7 cellular contexts compared by ENCODE assay signal in the genomic region with DNA sequence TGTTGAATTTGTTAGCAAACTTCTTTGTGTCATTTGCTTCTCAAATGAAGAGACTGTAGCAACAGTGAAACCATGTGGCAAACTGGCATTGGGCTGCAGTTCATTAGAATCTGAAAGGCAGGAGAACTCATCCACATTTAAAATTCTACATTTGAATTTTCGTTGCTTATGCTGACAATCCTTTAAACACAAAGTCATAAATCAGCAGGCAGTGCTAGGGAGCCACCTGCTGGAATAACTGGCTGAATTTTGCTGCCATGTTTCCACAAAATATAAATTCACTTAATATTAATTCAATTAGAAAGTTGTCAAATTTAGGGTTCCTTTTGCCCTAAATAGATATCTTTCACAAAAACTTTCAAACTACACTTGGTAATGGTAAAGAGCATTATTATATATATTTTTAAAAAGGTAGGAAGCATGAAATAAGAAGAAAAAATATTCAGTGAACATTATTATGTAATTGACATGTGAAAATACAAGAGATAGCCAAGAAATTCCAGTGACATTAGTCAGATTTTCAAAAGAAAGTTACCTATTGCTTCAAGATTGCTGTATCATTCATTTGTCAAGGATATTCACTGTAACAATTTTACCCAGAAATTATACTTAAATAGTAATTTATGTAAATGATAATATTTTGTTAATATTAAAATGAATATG.
DNase-seq lines count a peak whose midpoint lies in the region; ATAC-seq and TF ChIP-seq lines count a peak whose summit lies in the region.

No MANE protein-coding gene starts in this region.

- H3K4me3 ChIP-seq in HCT116 (replicated peaks in 1 of 2; ENCODE audit: low read depth in 1 of 2, low read length in 2 of 2) (no peak overlapping the region), OCI-LY3 (ENCODE audit: low read length) (no peak overlapping the region), fibroblast of pulmonary artery (replicated peaks; ENCODE audit: low read depth, low read length) (no peak overlapping the region)

- BruUV-seq in HCT116 (replicated peaks; lab: Mats Ljungman, UMichigan): no TSS peak

- CTCF ChIA-PET in HCT116 (lab: Charles Lee): no interaction called here

- H3K27ac ChIP-seq in HCT116 (ENCODE audit: low read depth, low read length) (no peak overlapping the region), OCI-LY3 (ENCODE audit: low read length) (no peak overlapping the region)

- H4K20me1 ChIP-seq in HCT116 (ENCODE audit: insufficient read depth) (no peaks in the 10 kb centered on the region), OCI-LY3 (ENCODE audit: insufficient read depth, low read length) (no peaks in the 10 kb centered on the region)

- ATAC-seq in HCT116: no peak
- ATAC-seq in activated CD4-positive, CD25-positive, alpha-beta regulatory T cell treated with anti-CD3 and anti-CD28 coated beads, Interleukin-2, amount 50 U/mL, for 24 hours: no peak

- H3K4me2 ChIP-seq in HCT116 (ENCODE audit: low read length) (no peak overlapping the region), OCI-LY3 (ENCODE audit: low read length) (no peak overlapping the region)

- H3K36me3 ChIP-seq in HCT116 (ENCODE audit: control insufficient read depth in 1 of 2, insufficient read depth in 2 of 2, low read length in 2 of 2): no peaks in the 10 kb centered on the region
- H3K36me3 ChIP-seq in OCI-LY3 (replicated peaks; ENCODE audit: low read depth, low read length): no peaks in the 10 kb centered on the region

- H2AFZ ChIP-seq in HCT116 (ENCODE audit: low read depth, low read length, poor library complexity, severe bottlenecking) (no peak overlapping the region), OCI-LY3 (ENCODE audit: low read depth, low read length) (no peak overlapping the region)

- no peak for DNase-seq in HCT116 (ENCODE audit: low read depth, low spot score)
- DNase-seq in fibroblast of pulmonary artery (ENCODE audit: low read depth): peak; percentile 35
- peak; percentile 22 for DNase-seq in putamen (ENCODE audit: low spot score)
- no peak for DNase-seq in NCI-H146 (lab: John Stamatoyannopoulos, UW)
- no peak for DNase-seq in stimulated activated naive CD4-positive, alpha-beta T cell (lab: John Stamatoyannopoulos, UW)

- RAD21 ChIA-PET in HCT116 (lab: Charles Lee; ENCODE audit: low non-redundant PET in 1 of 2, low total read pairs in 2 of 2, uncharacterized antibody in 2 of 2, unreplicated experiment in 2 of 2): no interaction called here

- POLR2A ChIA-PET in HCT116 (lab: Charles Lee): no interaction called here

- no peak for TF ChIP-seq POLR2A in HCT116 (IDR thresholded peaks at IDR 0.05; ENCODE audit: borderline replicate concordance, extremely low read depth, insufficient read depth, insufficient read length)

- no peaks in the 10 kb centered on the region for H3K9me2 ChIP-seq in HCT116 (ENCODE audit: insufficient read depth)

- no peak overlapping the region for H3K9ac ChIP-seq in HCT116 (ENCODE audit: low read length)
- H3K9ac ChIP-seq in OCI-LY3 (ENCODE audit: low read length): no peak overlapping the region

- H3K79me2 ChIP-seq in HCT116 (ENCODE audit: insufficient read depth, low read length) (no peaks in the 10 kb centered on the region), OCI-LY3 (ENCODE audit: low read length) (no peaks in the 10 kb centered on the region)

- TF ChIP-seq RAD21 in HCT116 (IDR thresholded peaks at IDR 0.05; ENCODE audit: low read depth): peak; percentile 36

- intact Hi-C loops in HCT116 (cut with micrococcal nuclease): no loop called here

- H3K4me1 ChIP-seq in HCT116 (ENCODE audit: control insufficient read depth in 1 of 2, insufficient read depth in 2 of 2, low read length in 2 of 2) (no peaks in the 10 kb centered on the region), OCI-LY3 (ENCODE audit: low read length) (no peaks in the 10 kb centered on the region)

- H3K9me3 ChIP-seq in HCT116 (ENCODE audit: control insufficient read depth in 1 of 2, insufficient read depth in 1 of 2, low read depth in 1 of 2, low read length in 2 of 2) (peaks cover 26 to 36% of the 10 kb centered on the region in 2 experiments), OCI-LY3 (ENCODE audit: insufficient read depth, low read length) (no peaks in the 10 kb centered on the region)

- H3K27me3 ChIP-seq in HCT116 (ENCODE audit: insufficient read depth, low read length): no peaks in the 10 kb centered on the region
- no peaks in the 10 kb centered on the region for H3K27me3 ChIP-seq in OCI-LY3 (ENCODE audit: low read depth, low read length)

- TF ChIP-seq CTCF in HCT116 (IDR thresholded peaks at IDR 0.05 in 2 of 3, conservative IDR thresholded peaks at IDR 0.05 in 1 of 3; ENCODE audit: borderline replicate concordance in 1 of 3, insufficient read depth in 1 of 3, low read depth in 2 of 3, low read length in 2 of 3): peak in 2 of 3 experiments; percentile 19 to 39; a peak in 2 of 6 replicates
- TF ChIP-seq CTCF in OCI-LY3 (IDR thresholded peaks at IDR 0.05; ENCODE audit: low read depth, low read length): peak; percentile 54
- TF ChIP-seq CTCF in fibroblast of pulmonary artery (IDR thresholded peaks at IDR 0.05; ENCODE audit: low read length, missing control alignments): peak; percentile 45

TF ChIP-seq in HCT116, 20 proteins besides CTCF, POLR2A, EP300 and RAD21:
- TF ChIP-seq ZFX (IDR thresholded peaks at IDR 0.05) (no peak), ELF1 (IDR thresholded peaks at IDR 0.05; ENCODE audit: borderline replicate concordance, low read depth) (no peak), ZNF274 (IDR thresholded peaks at IDR 0.05; ENCODE audit: low read depth, low read length) (no peak), EZH2phosphoT487 (IDR thresholded peaks at IDR 0.05; ENCODE audit: borderline replicate concordance) (no peak), CEBPB (IDR thresholded peaks at IDR 0.05; ENCODE audit: low read depth) (no peak), SRF (IDR thresholded peaks at IDR 0.05; ENCODE audit: low read depth) (no peak), POLR2AphosphoS5 (IDR thresholded peaks at IDR 0.05; ENCODE audit: low read depth, low read length) (no peak), EZH2 (IDR thresholded peaks at IDR 0.05) (no peak), CBX3 (IDR thresholded peaks at IDR 0.05; ENCODE audit: low read depth) (no peak), TCF7L2 (IDR thresholded peaks at IDR 0.05; ENCODE audit: borderline replicate concordance, extremely low read depth, insufficient read depth, insufficient read length) (no peak), JUND (IDR thresholded peaks at IDR 0.05) (no peak)
- TF ChIP-seq, protein P1, sequence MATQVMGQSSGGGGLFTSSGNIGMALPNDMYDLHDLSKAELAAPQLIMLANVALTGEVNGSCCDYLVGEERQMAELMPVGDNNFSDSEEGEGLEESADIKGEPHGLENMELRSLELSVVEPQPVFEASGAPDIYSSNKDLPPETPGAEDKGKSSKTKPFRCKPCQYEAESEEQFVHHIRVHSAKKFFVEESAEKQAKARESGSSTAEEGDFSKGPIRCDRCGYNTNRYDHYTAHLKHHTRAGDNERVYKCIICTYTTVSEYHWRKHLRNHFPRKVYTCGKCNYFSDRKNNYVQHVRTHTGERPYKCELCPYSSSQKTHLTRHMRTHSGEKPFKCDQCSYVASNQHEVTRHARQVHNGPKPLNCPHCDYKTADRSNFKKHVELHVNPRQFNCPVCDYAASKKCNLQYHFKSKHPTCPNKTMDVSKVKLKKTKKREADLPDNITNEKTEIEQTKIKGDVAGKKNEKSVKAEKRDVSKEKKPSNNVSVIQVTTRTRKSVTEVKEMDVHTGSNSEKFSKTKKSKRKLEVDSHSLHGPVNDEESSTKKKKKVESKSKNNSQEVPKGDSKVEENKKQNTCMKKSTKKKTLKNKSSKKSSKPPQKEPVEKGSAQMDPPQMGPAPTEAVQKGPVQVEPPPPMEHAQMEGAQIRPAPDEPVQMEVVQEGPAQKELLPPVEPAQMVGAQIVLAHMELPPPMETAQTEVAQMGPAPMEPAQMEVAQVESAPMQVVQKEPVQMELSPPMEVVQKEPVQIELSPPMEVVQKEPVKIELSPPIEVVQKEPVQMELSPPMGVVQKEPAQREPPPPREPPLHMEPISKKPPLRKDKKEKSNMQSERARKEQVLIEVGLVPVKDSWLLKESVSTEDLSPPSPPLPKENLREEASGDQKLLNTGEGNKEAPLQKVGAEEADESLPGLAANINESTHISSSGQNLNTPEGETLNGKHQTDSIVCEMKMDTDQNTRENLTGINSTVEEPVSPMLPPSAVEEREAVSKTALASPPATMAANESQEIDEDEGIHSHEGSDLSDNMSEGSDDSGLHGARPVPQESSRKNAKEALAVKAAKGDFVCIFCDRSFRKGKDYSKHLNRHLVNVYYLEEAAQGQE (IDR thresholded peaks at IDR 0.05; ENCODE audit: low read depth): no peak
- TF ChIP-seq, protein P2, sequence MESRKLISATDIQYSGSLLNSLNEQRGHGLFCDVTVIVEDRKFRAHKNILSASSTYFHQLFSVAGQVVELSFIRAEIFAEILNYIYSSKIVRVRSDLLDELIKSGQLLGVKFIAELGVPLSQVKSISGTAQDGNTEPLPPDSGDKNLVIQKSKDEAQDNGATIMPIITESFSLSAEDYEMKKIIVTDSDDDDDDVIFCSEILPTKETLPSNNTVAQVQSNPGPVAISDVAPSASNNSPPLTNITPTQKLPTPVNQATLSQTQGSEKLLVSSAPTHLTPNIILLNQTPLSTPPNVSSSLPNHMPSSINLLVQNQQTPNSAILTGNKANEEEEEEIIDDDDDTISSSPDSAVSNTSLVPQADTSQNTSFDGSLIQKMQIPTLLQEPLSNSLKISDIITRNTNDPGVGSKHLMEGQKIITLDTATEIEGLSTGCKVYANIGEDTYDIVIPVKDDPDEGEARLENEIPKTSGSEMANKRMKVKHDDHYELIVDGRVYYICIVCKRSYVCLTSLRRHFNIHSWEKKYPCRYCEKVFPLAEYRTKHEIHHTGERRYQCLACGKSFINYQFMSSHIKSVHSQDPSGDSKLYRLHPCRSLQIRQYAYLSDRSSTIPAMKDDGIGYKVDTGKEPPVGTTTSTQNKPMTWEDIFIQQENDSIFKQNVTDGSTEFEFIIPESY (IDR thresholded peaks at IDR 0.05; ENCODE audit: extremely low read depth, insufficient replicate concordance, low read length): no peak
- TF ChIP-seq, protein P3, sequence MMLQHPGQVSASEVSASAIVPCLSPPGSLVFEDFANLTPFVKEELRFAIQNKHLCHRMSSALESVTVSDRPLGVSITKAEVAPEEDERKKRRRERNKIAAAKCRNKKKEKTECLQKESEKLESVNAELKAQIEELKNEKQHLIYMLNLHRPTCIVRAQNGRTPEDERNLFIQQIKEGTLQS (IDR thresholded peaks at IDR 0.05): no peak
- TF ChIP-seq, protein P4, sequence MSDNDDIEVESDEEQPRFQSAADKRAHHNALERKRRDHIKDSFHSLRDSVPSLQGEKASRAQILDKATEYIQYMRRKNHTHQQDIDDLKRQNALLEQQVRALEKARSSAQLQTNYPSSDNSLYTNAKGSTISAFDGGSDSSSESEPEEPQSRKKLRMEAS (IDR thresholded peaks at IDR 0.05): no peak

Comparison
In these comparisons a context has a peak if more than half of its experiments do, and no peak if none do; other contexts are left out.
1. DNase-seq: peak in fibroblast of pulmonary artery (single experiment) and putamen (single experiment); none in HCT116 (single experiment), NCI-H146 (single experiment) and stimulated activated naive CD4-positive, alpha-beta T cell (0 of 6).
2. Peak in every context shown above with its lines, with median percentiles within 50 percentile points of each other: CTCF ChIP-seq.